In genomic region chrX:31588355-31588754, GRCh38 we compare ENCODE assay signal across 29 cellular contexts.
DNase-seq lines count a peak whose midpoint lies in the region; ATAC-seq, FAIRE-seq and TF ChIP-seq lines count a peak whose summit lies in the region.
"Had no signal": no experiment of that assay in that cellular context is flagged by ENCODE, and none has a peak within 500 bp of the region (broad histone marks: within the 10 kb centered on the region; RNA-seq: fewer than 3 reads in every experiment).

No MANE protein-coding gene starts in this region.

- H3K27me3 ChIP-seq in mammary epithelial cell (ENCODE audit: insufficient read depth, low read length) (no peaks in the 10 kb centered on the region), astrocyte (ENCODE audit: insufficient read depth, low read length) (no peaks in the 10 kb centered on the region), keratinocyte (ENCODE audit: control insufficient read depth, extremely low read depth, insufficient read depth, low read length) (no peaks in the 10 kb centered on the region), esophagus squamous epithelium (no peaks in the 10 kb centered on the region)
- H3K27me3 ChIP-seq: BE2C had no signal

- peaks cover 27% of the 10 kb centered on the region for H3K4me1 ChIP-seq in mammary epithelial cell (ENCODE audit: insufficient read depth, low read length)
- no peaks in the 10 kb centered on the region for H3K4me1 ChIP-seq in astrocyte (ENCODE audit: insufficient read depth, low read length)
- H3K4me1 ChIP-seq in keratinocyte (ENCODE audit: control insufficient read depth, extremely low read depth, insufficient read depth, low read length): peaks cover 6% of the 10 kb centered on the region
- H3K4me1 ChIP-seq in esophagus squamous epithelium: no peaks in the 10 kb centered on the region
- H3K4me1 ChIP-seq: BE2C, BLaER1 had no signal

- H3K27ac Mint-ChIP-seq in MCF 10A (ENCODE audit: low read depth, unreplicated experiment) (no peak overlapping the region), astrocyte (ENCODE audit: unreplicated experiment) (peak overlapping the region; percentile 89)
- H3K27ac Mint-ChIP-seq: CD14-positive monocyte; CD4-positive, alpha-beta memory T cell; CD4-positive, CD25-positive, alpha-beta regulatory T cell; CD8-positive, alpha-beta memory T cell had no signal

- DNase-seq in mammary epithelial cell (peak; percentile 43), MCF 10A (ENCODE audit: unreplicated experiment) (no peak), astrocyte (ENCODE audit: low read depth) (no peak), epithelial cell of esophagus (ENCODE audit: low read depth) (peak; percentile 44), keratinocyte (ENCODE audit: low read depth, low spot score) (peak; percentile 9), NCI-H510A (lab: John Stamatoyannopoulos, UW) (no peak), esophagus squamous epithelium (lab: John Stamatoyannopoulos, UW) (no peak)
- DNase-seq: ACHN; BE2C; C1 segment of cervical spinal cord; CD4-positive, alpha-beta memory T cell; CD4-positive, CD25-positive, alpha-beta regulatory T cell; CD8-positive, alpha-beta memory T cell; COR-L47; DMS 273 treated with DMSO at 0.1 percent for 48 hours; DMS153; DMS53; DMS79; DND-41; EL; GDM1 had no signal

- H3K27me3 Mint-ChIP-seq in MCF 10A (ENCODE audit: insufficient read depth, unreplicated experiment): peaks cover 31% of the 10 kb centered on the region
- H3K27me3 Mint-ChIP-seq in astrocyte (ENCODE audit: low read depth, unreplicated experiment): no peaks in the 10 kb centered on the region
- H3K27me3 Mint-ChIP-seq: CD4-positive, alpha-beta memory T cell; CD4-positive, CD25-positive, alpha-beta regulatory T cell had no signal

- no peak for TF ChIP-seq POLR2A in esophagus squamous epithelium (IDR thresholded peaks at IDR 0.05)

- H3K79me2 ChIP-seq in mammary epithelial cell (ENCODE audit: insufficient read depth, low read length) (no peaks in the 10 kb centered on the region), astrocyte (ENCODE audit: insufficient read depth, low read length) (no peaks in the 10 kb centered on the region), keratinocyte (ENCODE audit: control insufficient read depth, insufficient read depth, low read length) (no peaks in the 10 kb centered on the region)

- 0% methylated on average over 2 of the region's 2 CpGs for WGBS in mammary epithelial cell (ENCODE audit: low coverage, missing lambda C conversion rate)
- 49% methylated on average over 2 of the region's 2 CpGs for WGBS in esophagus squamous epithelium, 2 donors

- FAIRE-seq in astrocyte (lab: Jason Lieb, UNC) (no peak), keratinocyte (lab: Jason Lieb, UNC) (no peak)
- FAIRE-seq: GM12878, GM12892, GM18507, GM19239 had no signal

- no peaks in the 10 kb centered on the region for H3K9me3 Mint-ChIP-seq in MCF 10A (ENCODE audit: unreplicated experiment)
- no peaks in the 10 kb centered on the region for H3K9me3 Mint-ChIP-seq in astrocyte (ENCODE audit: unreplicated experiment)

- no peaks in the 10 kb centered on the region for H3K9me3 ChIP-seq in mammary epithelial cell (replicated peaks; ENCODE audit: insufficient read depth, low read length)
- no peaks in the 10 kb centered on the region for H3K9me3 ChIP-seq in astrocyte (ENCODE audit: insufficient read depth, low read depth, low read length)
- no peaks in the 10 kb centered on the region for H3K9me3 ChIP-seq in keratinocyte (ENCODE audit: control insufficient read depth, low read depth, low read length)
- no peaks in the 10 kb centered on the region for H3K9me3 ChIP-seq in esophagus squamous epithelium
- H3K9me3 ChIP-seq: BE2C, BLaER1 had no signal

- no peaks in the 10 kb centered on the region for H4K20me1 ChIP-seq in mammary epithelial cell (ENCODE audit: insufficient read depth, low read length)
- no peaks in the 10 kb centered on the region for H4K20me1 ChIP-seq in astrocyte (ENCODE audit: insufficient read depth, low read length)
- H4K20me1 ChIP-seq in keratinocyte (ENCODE audit: control insufficient read depth, extremely low read depth, insufficient read depth, low read length): no peaks in the 10 kb centered on the region
- H4K20me1 ChIP-seq: BLaER1 had no signal

- in situ Hi-C loops in mammary epithelial cell (cut with MboI; ENCODE audit: low sequenced_read_pairs in 2 of 2): no loop called here

- no peaks in the 10 kb centered on the region for H3K36me3 Mint-ChIP-seq in MCF 10A (ENCODE audit: insufficient read depth, unreplicated experiment)
- H3K36me3 Mint-ChIP-seq in astrocyte (ENCODE audit: low read depth, unreplicated experiment): no peaks in the 10 kb centered on the region
- H3K36me3 Mint-ChIP-seq: CD14-positive monocyte; CD4-positive, alpha-beta memory T cell; CD4-positive, CD25-positive, alpha-beta regulatory T cell; CD8-positive, alpha-beta memory T cell had no signal

- no peak for ATAC-seq in HG02870 (IDR thresholded peaks at IDR 0.05; ENCODE audit: unreplicated experiment)
- ATAC-seq: GM12878 had no signal

- H3K9ac ChIP-seq in mammary epithelial cell (ENCODE audit: insufficient read depth, low read length) (no peak overlapping the region), astrocyte (ENCODE audit: low read length) (no peak overlapping the region), keratinocyte (ENCODE audit: control insufficient read depth, extremely low read depth, insufficient read depth, low read length) (no peak overlapping the region)
- H3K9ac ChIP-seq: BLaER1 had no signal

- H3K4me1 Mint-ChIP-seq in MCF 10A (ENCODE audit: insufficient read depth, unreplicated experiment) (peaks cover 5% of the 10 kb centered on the region), astrocyte (ENCODE audit: low read depth, unreplicated experiment) (peaks cover 21% of the 10 kb centered on the region)
- H3K4me1 Mint-ChIP-seq: CD14-positive monocyte; CD4-positive, alpha-beta memory T cell; CD4-positive, CD25-positive, alpha-beta regulatory T cell; CD8-positive, alpha-beta memory T cell had no signal

- BruUV-seq in mammary epithelial cell (replicated peaks; lab: Mats Ljungman, UMichigan): no TSS peak
- no TSS peak for BruUV-seq in MCF 10A (replicated peaks; lab: Mats Ljungman, UMichigan)

- H2AFZ ChIP-seq in mammary epithelial cell (ENCODE audit: low read depth, low read length): peak overlapping the region; percentile 75
- H2AFZ ChIP-seq in astrocyte (ENCODE audit: low read depth, low read length): no peak overlapping the region
- H2AFZ ChIP-seq in keratinocyte (ENCODE audit: control insufficient read depth, low read length): no peak overlapping the region

- H3K36me3 ChIP-seq in mammary epithelial cell (ENCODE audit: insufficient read depth, low read length) (no peaks in the 10 kb centered on the region), astrocyte (ENCODE audit: insufficient read depth, low read length) (no peaks in the 10 kb centered on the region), keratinocyte (ENCODE audit: control insufficient read depth in 2 of 2, extremely low read depth in 1 of 2, insufficient read depth in 2 of 2, low read length in 2 of 2) (no peaks in the 10 kb centered on the region), esophagus squamous epithelium (no peaks in the 10 kb centered on the region)
- H3K36me3 ChIP-seq: BE2C, BLaER1 had no signal

- CTCF ChIA-PET in mammary epithelial cell (lab: Charles Lee; ENCODE audit: low non-redundant PET) (no interaction called here), MCF 10A (lab: Yijun Ruan, JAX) (interaction anchor here (0.5 kb wide), 1 partner anchor 134 kb away, joined by 4 read pairs; no protein-coding TSS in a partner anchor)

- intact Hi-C loops in mammary epithelial cell (cut with micrococcal nuclease): no loop called here
- intact Hi-C loops in MCF 10A (cut with micrococcal nuclease): no loop called here
- intact Hi-C loops in esophagus squamous epithelium (cut with DNase I): no loop called here

- H3K27ac ChIP-seq in mammary epithelial cell (ENCODE audit: insufficient read depth, low read depth, low read length): no peak overlapping the region
- no peak overlapping the region for H3K27ac ChIP-seq in astrocyte (ENCODE audit: low read depth, low read length)
- no peak overlapping the region for H3K27ac ChIP-seq in keratinocyte (ENCODE audit: control insufficient read depth, insufficient read depth, low read length)
- no peak overlapping the region for H3K27ac ChIP-seq in esophagus squamous epithelium
- H3K27ac ChIP-seq: 22Rv1, BLaER1 had no signal

- POLR2A ChIA-PET in MCF 10A (lab: Yijun Ruan, JAX): no interaction called here

- TF ChIP-seq CTCF in mammary epithelial cell (conservative IDR thresholded peaks at IDR 0.05 in 1 of 2, IDR thresholded peaks at IDR 0.05 in 1 of 2; ENCODE audit: extremely low read depth in 1 of 2, insufficient read depth in 1 of 2, low read depth in 1 of 2, low read length in 2 of 2) (no peak), MCF 10A (IDR thresholded peaks at IDR 0.05; ENCODE audit: unreplicated experiment) (no peak), astrocyte (IDR thresholded peaks at IDR 0.05; ENCODE audit: insufficient read depth, low read depth, low read length) (no peak), epithelial cell of esophagus (IDR thresholded peaks at IDR 0.05; ENCODE audit: insufficient read depth, low read depth, low read length, missing control alignments) (no peak), keratinocyte (optimal IDR thresholded peaks at IDR 0.05 in 1 of 3, IDR thresholded peaks at IDR 0.05 in 1 of 3, conservative IDR thresholded peaks at IDR 0.05 in 1 of 3; ENCODE audit: extremely low read depth in 1 of 3, insufficient read depth in 2 of 3, low read length in 3 of 3) (no peak), esophagus squamous epithelium (IDR thresholded peaks at IDR 0.05) (no peak)

- no peak overlapping the region for H3K4me3 Mint-ChIP-seq in MCF 10A (ENCODE audit: unreplicated experiment)
- no peak overlapping the region for H3K4me3 Mint-ChIP-seq in astrocyte (ENCODE audit: unreplicated experiment)
- H3K4me3 Mint-ChIP-seq: CD14-positive monocyte; CD4-positive, alpha-beta memory T cell; CD4-positive, CD25-positive, alpha-beta regulatory T cell; CD8-positive, alpha-beta memory T cell had no signal

- no peak overlapping the region for H3K4me3 ChIP-seq in mammary epithelial cell (replicated peaks in 1 of 3; ENCODE audit: insufficient read depth in 1 of 3, low read depth in 2 of 3, low read length in 3 of 3)
- H3K4me3 ChIP-seq in astrocyte (ENCODE audit: insufficient read depth, low read depth, low read length): no peak overlapping the region
- no peak overlapping the region for H3K4me3 ChIP-seq in epithelial cell of esophagus (ENCODE audit: low read length)
- H3K4me3 ChIP-seq in keratinocyte (ENCODE audit: control insufficient read depth in 2 of 3, extremely low read depth in 1 of 3, insufficient read depth in 2 of 3, low read depth in 1 of 3, low read length in 3 of 3): no peak overlapping the region
- no peak overlapping the region for H3K4me3 ChIP-seq in esophagus squamous epithelium
- H3K4me3 ChIP-seq: BLaER1, GM12878 had no signal

- H3K4me2 ChIP-seq in mammary epithelial cell (ENCODE audit: insufficient read depth, low read depth, low read length): peak overlapping the region; percentile 48
- no peak overlapping the region for H3K4me2 ChIP-seq in astrocyte (ENCODE audit: low read length)
- H3K4me2 ChIP-seq in keratinocyte (ENCODE audit: control insufficient read depth, extremely low read depth, insufficient read depth, low read depth, low read length): peak overlapping the region; percentile 20
- H3K4me2 ChIP-seq: BLaER1 had no signal

- H3K9me1 ChIP-seq in keratinocyte (ENCODE audit: control insufficient read depth, extremely low read depth, insufficient read depth, low read length): no peaks in the 10 kb centered on the region

- dilution Hi-C loops in mammary epithelial cell (cut with HindIII; ENCODE audit: low sequenced_read_pairs) (no loop called here), keratinocyte (cut with MboI; ENCODE audit: extremely low pct_ligation_motif_present, low sequenced_read_pairs) (no loop called here)

Comparison
In these comparisons a context has a peak if more than half of its experiments do, and no peak if none do; other contexts are left out.
1. DNase-seq: peak in mammary epithelial cell (single experiment), epithelial cell of esophagus (single experiment) and keratinocyte (single experiment); none in MCF 10A (single experiment), astrocyte (single experiment), NCI-H510A (single experiment) and esophagus squamous epithelium (single experiment).